10 cellular contexts compared by ENCODE assay signal in the genomic region with DNA sequence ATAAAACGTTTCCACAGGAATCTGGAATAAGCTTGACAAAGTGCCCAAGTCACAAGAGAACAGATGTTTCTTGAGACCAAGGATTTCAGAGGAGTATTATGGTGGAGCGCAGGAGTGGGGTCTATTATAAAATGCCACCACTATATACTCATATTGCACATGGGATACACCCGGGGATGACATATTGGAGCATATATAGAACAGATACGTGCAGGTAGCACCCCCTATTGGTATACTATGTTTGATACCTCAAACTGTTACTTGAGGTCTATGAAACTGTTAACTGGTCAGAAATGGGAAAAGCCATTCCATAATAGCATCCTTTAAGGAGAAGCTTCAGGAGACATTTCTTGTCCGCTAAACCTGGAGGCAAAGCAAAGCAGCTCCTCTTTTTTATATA.
DNase-seq lines count a peak whose midpoint lies in the region; ATAC-seq, FAIRE-seq and TF ChIP-seq lines count a peak whose summit lies in the region.
"Had no signal": no experiment of that assay in that cellular context is flagged by ENCODE, and none has a peak within 500 bp of the region (broad histone marks: within the 10 kb centered on the region; RNA-seq: fewer than 3 reads in every experiment).

No MANE protein-coding gene starts in this region.

- no peaks in the 10 kb centered on the region for H3K36me3 ChIP-seq in GM12878 (ENCODE audit: control insufficient read depth in 2 of 2, insufficient read depth in 2 of 2, low read length in 1 of 2)
- H3K36me3 ChIP-seq in CD8-positive, alpha-beta T cell (ENCODE audit: insufficient read depth, low read length): no peaks in the 10 kb centered on the region
- H3K36me3 ChIP-seq: SJSA1 had no signal

- DNase-seq in NOMO-1 treated with DMSO at 0.1 percent for 48 hours (lab: John Stamatoyannopoulos, UW; ENCODE audit: unreplicated experiment) (peak; percentile 22), NOMO-1 treated with dmso at 0.1 percent for 144 hours (lab: John Stamatoyannopoulos, UW; ENCODE audit: unreplicated experiment) (no peak), HT1080 (ENCODE audit: low read depth) (peak; percentile 3), GM12878 (ENCODE audit: low read depth, low spot score) (no peak), retinal pigment epithelial cell (ENCODE audit: low read depth) (no peak), DMS114 treated with DMSO at 0.1 percent for 48 hours (lab: John Stamatoyannopoulos, UW; ENCODE audit: unreplicated experiment) (no peak), urothelium cell line (ENCODE audit: low spot score) (no peak)
- DNase-seq in CD8-positive, alpha-beta T cell: no peak
- DNase-seq: activated T-cell treated with anti-CD3 and anti-CD28 coated beads, Interleukin-2, amount 50 U/mL, for 48 hours had no signal

- peak; percentile 35 to 51 (median 42); a peak in 3 of 6 replicates for TF ChIP-seq CTCF in GM12878 (IDR thresholded peaks at IDR 0.05 in 2 of 3, conservative IDR thresholded peaks at IDR 0.05 in 1 of 3; ENCODE audit: control insufficient read depth in 2 of 3, extremely low read depth in 1 of 3, insufficient read depth in 1 of 3, low read depth in 3 of 3, low read length in 3 of 3)
- peak; percentile 18 for TF ChIP-seq CTCF in retinal pigment epithelial cell (conservative IDR thresholded peaks at IDR 0.05; ENCODE audit: low read depth, low read length)
- TF ChIP-seq CTCF in CD8-positive, alpha-beta T cell (IDR thresholded peaks at IDR 0.05): no peak

- in situ Hi-C loops in GM12878 (cut with MboI): no loop called here

- H4K20me1 ChIP-seq in GM12878 (ENCODE audit: control insufficient read depth, insufficient read depth): no peaks in the 10 kb centered on the region

- no peak overlapping the region for H3K4me3 ChIP-seq in GM12878
- no peak overlapping the region for H3K4me3 ChIP-seq in retinal pigment epithelial cell (ENCODE audit: low read length)
- no peak overlapping the region for H3K4me3 ChIP-seq in CD8-positive, alpha-beta T cell (ENCODE audit: low read depth, low read length)
- H3K4me3 ChIP-seq: SJSA1 had no signal

- H3K27ac ChIP-seq in GM12878 (ENCODE audit: control insufficient read depth, insufficient read depth): no peak overlapping the region
- H3K27ac ChIP-seq in CD8-positive, alpha-beta T cell (ENCODE audit: low read depth, low read length): no peak overlapping the region
- H3K27ac ChIP-seq: SJSA1 had no signal

- RAD21 ChIA-PET in GM12878 (lab: Charles Lee; ENCODE audit: unreplicated experiment): interaction anchor here (1.0 to 2.2 kb wide), 4 partner anchors 43 to 191 kb away, joined by 3 to 20 read pairs (median 3); no protein-coding TSS in a partner anchor

- no peaks in the 10 kb centered on the region for H3K4me1 ChIP-seq in GM12878 (ENCODE audit: control insufficient read depth, insufficient read depth, low read length)
- no peaks in the 10 kb centered on the region for H3K4me1 ChIP-seq in CD8-positive, alpha-beta T cell (ENCODE audit: insufficient read depth, low read length)
- H3K4me1 ChIP-seq: SJSA1 had no signal

- no peak overlapping the region for H2AFZ ChIP-seq in GM12878 (ENCODE audit: control insufficient read depth, low read depth, low read length)

- H3K4me3 Mint-ChIP-seq in CD8-positive, alpha-beta T cell: no peak overlapping the region

- H3K36me3 Mint-ChIP-seq in CD8-positive, alpha-beta T cell: no peaks in the 10 kb centered on the region

- FAIRE-seq in GM12878 (lab: Jason Lieb, UNC) (no peak), urothelium cell line (lab: Jason Lieb, UNC) (no peak)

- no peaks in the 10 kb centered on the region for H3K4me1 Mint-ChIP-seq in CD8-positive, alpha-beta T cell (ENCODE audit: low read depth)

- H3K9ac ChIP-seq in GM12878 (ENCODE audit: control insufficient read depth, insufficient read depth, low read length): no peak overlapping the region

- intact Hi-C loops in GM12878 (cut with micrococcal nuclease; ENCODE audit: unreplicated experiment): loop anchor here (1.0 to 10.0 kb wide), 3 partner anchors 166 to 296 kb away; no protein-coding TSS in a partner anchor
- intact Hi-C loops in CD8-positive, alpha-beta T cell (cut with DNase I, micrococcal nuclease): no loop called here

- H3K27ac Mint-ChIP-seq in CD8-positive, alpha-beta T cell: no peak overlapping the region

- H3K27me3 ChIP-seq in GM12878 (replicated peaks in 1 of 2; ENCODE audit: control insufficient read depth in 2 of 2, insufficient read depth in 2 of 2, low read length in 1 of 2): no peaks in the 10 kb centered on the region; a peak in 2 of 4 replicates
- no peaks in the 10 kb centered on the region for H3K27me3 ChIP-seq in CD8-positive, alpha-beta T cell (ENCODE audit: insufficient read depth, low read length)
- H3K27me3 ChIP-seq: SJSA1 had no signal

- H3K79me2 ChIP-seq in GM12878 (ENCODE audit: control insufficient read depth, insufficient read depth, low read length): no peaks in the 10 kb centered on the region

- SMC1A ChIA-PET in GM12878 (lab: Charles Lee; ENCODE audit: uncharacterized antibody, unreplicated experiment): interaction anchor here (0.7 to 2.5 kb wide), 5 partner anchors 34 to 190 kb away, joined by 3 to 28 read pairs (median 4); no protein-coding TSS in a partner anchor

- CTCF ChIA-PET in GM12878 (lab: Yijun Ruan, JAX): interaction anchor here (0.6 to 5.4 kb wide), 9 partner anchors 16 to 325 kb away, joined by 3 to 56 read pairs (median 4); no protein-coding TSS in a partner anchor
- CTCF ChIA-PET in CD8-positive, alpha-beta T cell (lab: Charles Lee): no interaction called here

- no TSS peak for BruUV-seq in GM12878 (replicated peaks; lab: Mats Ljungman, UMichigan)

- H3K27me3 Mint-ChIP-seq in CD8-positive, alpha-beta T cell (ENCODE audit: low read depth): no peaks in the 10 kb centered on the region

- no peaks in the 10 kb centered on the region for H3K9me3 Mint-ChIP-seq in CD8-positive, alpha-beta T cell

- POLR2A ChIA-PET in GM12878 (lab: Charles Lee): no interaction called here
- POLR2A ChIA-PET in CD8-positive, alpha-beta T cell (lab: Charles Lee): no interaction called here

- no peak for TF ChIP-seq EP300 in GM12878 (IDR thresholded peaks at IDR 0.05; ENCODE audit: borderline replicate concordance in 1 of 2, control insufficient read depth in 1 of 2, low read depth in 2 of 2, low read length in 2 of 2)

- no peak overlapping the region for H3K4me2 ChIP-seq in GM12878 (ENCODE audit: control insufficient read depth, insufficient read depth)

- peak; percentile 82 for ATAC-seq in GM12878
- ATAC-seq in CD8-positive, alpha-beta T cell: no peak

- H3K9me3 ChIP-seq in GM12878 (replicated peaks; ENCODE audit: control insufficient read depth, insufficient read depth, low read length): no peaks in the 10 kb centered on the region
- no peaks in the 10 kb centered on the region for H3K9me3 ChIP-seq in CD8-positive, alpha-beta T cell (ENCODE audit: low read length)
- H3K9me3 ChIP-seq: SJSA1 had no signal

- 8% methylated on average over 5 of the region's 5 CpGs for WGBS in GM12878 (ENCODE audit: insufficient coverage, insufficient replicate concordance, low lambda C conversion rate, missing lambda C conversion rate)

- no peak for TF ChIP-seq POLR2A in GM12878 (IDR thresholded peaks at IDR 0.05; ENCODE audit: low read depth, low read length)

- TF ChIP-seq RAD21 in GM12878 (IDR thresholded peaks at IDR 0.05; ENCODE audit: insufficient read depth, low read depth, low read length): peak; percentile 53

TF ChIP-seq in GM12878, 131 proteins besides CTCF, POLR2A, EP300 and RAD21:
- TF ChIP-seq SMC3 (IDR thresholded peaks at IDR 0.05; ENCODE audit: borderline replicate concordance, low read length): peak; percentile 42; the same call in 1 of the 2 replicates
- TF ChIP-seq ZNF24 (IDR thresholded peaks at IDR 0.05): no peak
TF ChIP-seq in GM12878: peak in this region for 1.

Comparison
In these comparisons a context has a peak if more than half of its experiments do, and no peak if none do; other contexts are left out.
1. DNase-seq: peak in NOMO-1 treated with DMSO at 0.1 percent for 48 hours (single experiment) and HT1080 (single experiment); none in NOMO-1 treated with dmso at 0.1 percent for 144 hours (single experiment), GM12878 (single experiment), retinal pigment epithelial cell (single experiment), DMS114 treated with DMSO at 0.1 percent for 48 hours (single experiment), urothelium cell line (single experiment) and CD8-positive, alpha-beta T cell (0 of 7).